15 cellular contexts compared by ENCODE assay signal in genomic region chr9:25225938-25226760, GRCh38.
A peak's percentile ranks its signal among the peaks of the same experiment; 100 is the strongest.
DNase-seq lines count a peak whose midpoint lies in the region; ATAC-seq, FAIRE-seq and TF ChIP-seq lines count a peak whose summit lies in the region.
"Had no signal": no experiment of that assay in that cellular context is flagged by ENCODE, and none has a peak within 500 bp of the region (broad histone marks: within the 10 kb centered on the region; RNA-seq: fewer than 3 reads in every experiment).

No MANE protein-coding gene starts in this region.

- DNase-seq in BE2C, result peak; percentile 10
- peak; percentile 74 for DNase-seq in kidney
- no peak for DNase-seq in sciatic nerve (ENCODE audit: low spot score)
- DNase-seq in occipital lobe (lab: John Stamatoyannopoulos, UW), result no peak
- DNase-seq in sigmoid colon, result no peak
- DNase-seq: Caco-2; CD8-positive, alpha-beta memory T cell; DND-41; GDM1; H7 had no signal

- no peaks in the 10 kb centered on the region for H3K9me3 ChIP-seq in BE2C
- H3K9me3 ChIP-seq in HUES64 (ENCODE audit: insufficient read depth, low read depth, low read length), result peaks cover 18% of the 10 kb centered on the region
- peaks cover 0 to 4% of the 10 kb centered on the region in 2 donors for H3K9me3 ChIP-seq in kidney (ENCODE audit: control insufficient read depth in 1 of 2, low read length in 2 of 2)
- no peaks in the 10 kb centered on the region for H3K9me3 ChIP-seq in sigmoid colon
- H3K9me3 ChIP-seq: Caco-2 had no signal

- TF ChIP-seq CTCF in BE2C (IDR thresholded peaks at IDR 0.05; ENCODE audit: low read depth, low read length), result no peak
- no peak for TF ChIP-seq CTCF in kidney (IDR thresholded peaks at IDR 0.05; ENCODE audit: borderline replicate concordance, extremely low read depth, insufficient read depth)
- no peak for TF ChIP-seq CTCF in sigmoid colon (IDR thresholded peaks at IDR 0.05)

- H3K36me3 ChIP-seq in BE2C (no peaks in the 10 kb centered on the region), HUES64 (ENCODE audit: insufficient read depth, low read length) (0 out of 2 replicates have a peak, but pooled peaks cover 3% of the 10 kb centered on the region), kidney (ENCODE audit: control insufficient read depth in 1 of 2, insufficient read depth in 2 of 2, low read length in 2 of 2) (no peaks in the 10 kb centered on the region), sigmoid colon (no peaks in the 10 kb centered on the region)
- H3K36me3 ChIP-seq: BLaER1 had no signal

- H3K9ac ChIP-seq in HUES64 (ENCODE audit: low read depth, low read length) (no peak overlapping the region), kidney (ENCODE audit: low read length in 2 of 2) (no peak overlapping the region)
- H3K9ac ChIP-seq: BLaER1 had no signal

- intact Hi-C loops in kidney (cut with DNase I), result no loop called here
- intact Hi-C loops in sciatic nerve (cut with DNase I), result no loop called here
- intact Hi-C loops in sigmoid colon (cut with DNase I), result no loop called here

- WGBS in HUES64, result 96% methylated on average over 20 of the region's 20 CpGs
- 90 to 94% methylated on average over 20 of the region's 20 CpGs for WGBS in sigmoid colon, 2 donors

- no peak for TF ChIP-seq POLR2A in sigmoid colon (IDR thresholded peaks at IDR 0.05)

- no peaks in the 10 kb centered on the region for H3K4me1 ChIP-seq in BE2C
- H3K4me1 ChIP-seq in HUES64 (ENCODE audit: insufficient read depth, low read length), result no peaks in the 10 kb centered on the region
- H3K4me1 ChIP-seq in kidney (ENCODE audit: control insufficient read depth in 1 of 2, insufficient read depth in 1 of 2, low read depth in 1 of 2, low read length in 2 of 2), result no peaks in the 10 kb centered on the region
- no peaks in the 10 kb centered on the region for H3K4me1 ChIP-seq in sigmoid colon
- H3K4me1 ChIP-seq: BLaER1, Caco-2 had no signal

- TF ChIP-seq EP300 in sigmoid colon (IDR thresholded peaks at IDR 0.05), result no peak

- ATAC-seq in sciatic nerve, result peak; percentile 20
- no peak for ATAC-seq in GM18520 (IDR thresholded peaks at IDR 0.05; ENCODE audit: unreplicated experiment)
- no peak for ATAC-seq in HG03039 (IDR thresholded peaks at IDR 0.05; ENCODE audit: unreplicated experiment)

- H3K27ac ChIP-seq in HUES64 (ENCODE audit: low read depth, low read length) (peak overlapping the region; percentile 72; the same call in 1 of the 2 replicates), kidney (ENCODE audit: low read depth in 2 of 2, low read length in 2 of 2) (no peak overlapping the region), sigmoid colon (no peak overlapping the region)
- H3K27ac ChIP-seq: 22Rv1, BLaER1 had no signal

- H3K27me3 ChIP-seq in BE2C (no peaks in the 10 kb centered on the region), HUES64 (ENCODE audit: insufficient read depth, low read length) (no peaks in the 10 kb centered on the region), sigmoid colon (no peaks in the 10 kb centered on the region)
- H3K27me3 ChIP-seq: BLaER1 had no signal

- FAIRE-seq in kidney (lab: Jason Lieb, UNC), result no peak

- no peak overlapping the region for H3K4me3 ChIP-seq in BE2C (ENCODE audit: low read depth, low read length)
- H3K4me3 ChIP-seq in HUES64 (ENCODE audit: low read length), result no peak overlapping the region
- no peak overlapping the region for H3K4me3 ChIP-seq in kidney (ENCODE audit: low read length in 2 of 2)
- no peak overlapping the region for H3K4me3 ChIP-seq in sigmoid colon
- H3K4me3 ChIP-seq: BLaER1 had no signal

Comparison
In these comparisons a context has a peak if more than half of its experiments do, and no peak if none do; other contexts are left out.
1. DNase-seq: peak in BE2C (single experiment) and kidney (single experiment); none in sciatic nerve (single experiment), occipital lobe (single experiment) and sigmoid colon (single experiment).